In the genomic region with DNA sequence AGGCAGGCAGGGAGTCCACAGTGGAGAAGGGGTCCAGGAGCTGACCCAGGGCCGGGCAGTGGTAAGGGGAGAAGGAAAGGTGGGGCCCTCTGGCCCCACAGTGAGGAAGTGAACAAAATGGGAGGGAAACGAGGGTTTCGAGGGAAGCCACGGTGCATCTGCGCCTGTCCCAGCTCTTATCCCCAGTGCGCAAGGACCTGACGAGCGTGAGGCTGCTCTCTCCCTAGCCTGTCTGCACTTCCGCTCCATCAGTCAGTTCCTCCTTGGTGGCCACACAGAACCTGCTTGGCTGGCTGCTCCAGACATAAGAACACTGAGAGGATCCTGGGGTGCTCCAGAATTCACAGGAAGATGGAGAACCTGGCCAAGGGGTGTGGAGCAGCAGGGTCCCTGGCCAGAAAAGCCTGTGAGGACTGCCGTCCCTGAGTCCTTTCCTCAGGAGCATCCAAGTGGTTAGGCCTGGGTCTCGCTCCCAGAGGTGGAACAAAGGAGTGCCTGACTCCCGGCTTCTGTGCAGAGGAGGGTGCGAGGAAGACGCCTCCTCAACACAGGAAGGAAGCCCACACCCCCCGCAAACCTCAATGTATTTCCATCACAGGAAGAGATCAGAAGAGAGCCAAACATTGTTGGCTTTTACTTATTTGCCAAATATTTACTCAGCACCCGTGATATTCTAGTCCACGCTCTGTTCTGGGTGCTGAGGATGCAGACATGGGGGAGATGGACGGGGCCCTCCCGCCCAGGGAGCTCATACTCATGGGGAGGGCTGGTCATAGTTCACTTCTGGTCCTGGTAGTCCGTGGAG, we compare ENCODE assay signal across 11 cellular contexts. TPM values are rescaled to one million over a fixed set of nuclear protein-coding genes. Genes with fewer than 3 reads are reported as not detected.
DNase-seq lines count a peak whose midpoint lies in the region; FAIRE-seq and TF ChIP-seq lines count a peak whose summit lies in the region.
"Had no signal": no experiment of that assay in that cellular context is flagged by ENCODE, and none has a peak within 500 bp of the region (broad histone marks: within the 10 kb centered on the region; RNA-seq: fewer than 3 reads in every experiment).

No MANE protein-coding gene starts in this region.

- no TSS peak for BruUV-seq in PC-9 (replicated peaks; lab: Mats Ljungman, UMichigan)

- no peak for FAIRE-seq in HTR-8/SVneo (lab: Jason Lieb, UNC)

- peaks cover 19% of the 10 kb centered on the region; the same call in 1 of the 2 replicates for H3K9me3 ChIP-seq in PC-9 (ENCODE audit: insufficient read depth, low read depth)
- H3K9me3 ChIP-seq: vagina had no signal

- H3K27ac ChIP-seq in RWPE1 (peak overlapping the region; percentile 41), PC-9 (no peak overlapping the region)
- H3K27ac ChIP-seq: C4-2B, vagina had no signal

- no peak overlapping the region for H2AFZ ChIP-seq in PC-9

- H3K79me2 ChIP-seq in PC-9 (ENCODE audit: low read depth): no peaks in the 10 kb centered on the region

- TF ChIP-seq CTCF in RWPE1 (conservative IDR thresholded peaks at IDR 0.05; ENCODE audit: low read depth) (no peak), nephron (IDR thresholded peaks at IDR 0.05; ENCODE audit: unreplicated experiment in 3 of 3) (no peak), PC-9 (conservative IDR thresholded peaks at IDR 0.05) (no peak)

- no peaks in the 10 kb centered on the region for H3F3A ChIP-seq in PC-9 (ENCODE audit: insufficient read depth, low read depth)

- H3K9me3 Mint-ChIP-seq in nephron: no peaks in the 10 kb centered on the region

- H3K4me2 ChIP-seq in PC-9: no peak overlapping the region

- peak overlapping the region in 2 of 3 experiments; percentile 72 to 79 for H3K27ac Mint-ChIP-seq in nephron

- no peak overlapping the region for H3K4me3 Mint-ChIP-seq in nephron

- no peaks in the 10 kb centered on the region for H3K4me1 ChIP-seq in PC-9 (replicated peaks; ENCODE audit: insufficient read depth)

- CTCF ChIA-PET in RWPE1 (lab: Yijun Ruan, JAX) (no interaction called here), PC-9 (lab: Charles Lee) (no interaction called here)

- no peaks in the 10 kb centered on the region for H3K36me3 ChIP-seq in PC-9 (ENCODE audit: low read depth)
- H3K36me3 ChIP-seq: vagina had no signal

- H3K36me3 Mint-ChIP-seq in nephron (ENCODE audit: low read depth): no peaks in the 10 kb centered on the region

- no peak overlapping the region for H3K4me3 ChIP-seq in PC-9
- H3K4me3 ChIP-seq: vagina had no signal

- peaks cover 42% of the 10 kb centered on the region for H3K4me1 Mint-ChIP-seq in nephron

- H3K9me2 ChIP-seq in PC-9 (ENCODE audit: insufficient read depth): no peaks in the 10 kb centered on the region

- POLR2A ChIA-PET in RWPE1 (lab: Yijun Ruan, JAX; ENCODE audit: low non-redundant PET) (interaction anchor here (0.5 kb wide), 1 partner anchor 41 kb away, joined by 3 read pairs; no protein-coding TSS in a partner anchor), PC-9 (lab: Charles Lee; ENCODE audit: unreplicated experiment) (interaction anchor here (0.7 kb wide), 1 partner anchor 249 kb away, joined by 4 read pairs; no protein-coding TSS in a partner anchor)

- H3K27me3 ChIP-seq in PC-9 (ENCODE audit: insufficient read depth, low read depth): no peaks in the 10 kb centered on the region; the same call in 1 of the 2 replicates
- H3K27me3 ChIP-seq: vagina had no signal

- H3K27me3 Mint-ChIP-seq in nephron (ENCODE audit: low read depth): peaks cover 7% of the 10 kb centered on the region

- DNase-seq in Ammon's horn (ENCODE audit: low spot score): peak; percentile 82
- DNase-seq in RWPE1 (ENCODE audit: low spot score): no peak
- peak; percentile 51 for DNase-seq in activated effector memory CD4-positive, alpha-beta T cell treated with Interleukin-2 at 50 U/mL for 16 hours
- no peak for DNase-seq in NCI-H2171 (lab: John Stamatoyannopoulos, UW)
- DNase-seq in PC-9: no peak
- no peak for DNase-seq in HTR-8/SVneo (ENCODE audit: insufficient read length, low spot score)
- DNase-seq in NCI-H226: no peak
- DNase-seq: NCI-H510A had no signal

- H4K20me1 ChIP-seq in PC-9 (ENCODE audit: insufficient read depth): no peaks in the 10 kb centered on the region

- intact Hi-C loops in PC-9 (cut with micrococcal nuclease; ENCODE audit: unreplicated experiment): no loop called here

RNA-seq across cellular contexts. Expression of a gene that starts 43.7 kb away (rescaled TPM):
- 52.8 and 60.5 TPM in 2 replicates for total RNA-seq in PC-9 (2021)

RNA-seq across cellular contexts. Expression of a gene that starts 55.8 kb away (rescaled TPM):
- 19.0 and 23.2 TPM in 2 replicates for total RNA-seq in PC-9 (2021)

Comparison
In these comparisons a context has a peak if more than half of its experiments do, and no peak if none do; other contexts are left out.
1. DNase-seq: peak in Ammon's horn (single experiment) and activated effector memory CD4-positive, alpha-beta T cell treated with Interleukin-2 at 50 U/mL for 16 hours (single experiment); none in RWPE1 (single experiment), NCI-H2171 (single experiment), PC-9 (0 of 2), HTR-8/SVneo (single experiment) and NCI-H226 (single experiment).